10 cellular contexts compared by ENCODE assay signal in genomic region chr3:194484614-194485013, GRCh38. TPM values are rescaled to one million over a fixed set of nuclear protein-coding genes. Genes with fewer than 3 reads are reported as not detected.
DNase-seq lines count a peak whose midpoint lies in the region; ATAC-seq and TF ChIP-seq lines count a peak whose summit lies in the region.
"Had no signal": no experiment of that assay in that cellular context is flagged by ENCODE, and none has a peak within 500 bp of the region (broad histone marks: within the 10 kb centered on the region; RNA-seq: fewer than 3 reads in every experiment).

No MANE protein-coding gene starts in this region.

- BruUV-seq in MCF 10A (replicated peaks; lab: Mats Ljungman, UMichigan) = no TSS peak

- no peak for TF ChIP-seq CTCF in MCF 10A (IDR thresholded peaks at IDR 0.05; ENCODE audit: unreplicated experiment)
- no peak for TF ChIP-seq CTCF in breast epithelium (IDR thresholded peaks at IDR 0.05)
- TF ChIP-seq CTCF in VCaP (conservative IDR thresholded peaks at IDR 0.05) = no peak
- TF ChIP-seq CTCF in fibroblast of villous mesenchyme (IDR thresholded peaks at IDR 0.05; ENCODE audit: insufficient read depth, low read depth, low read length) = no peak
- TF ChIP-seq CTCF in thyroid gland (IDR thresholded peaks at IDR 0.05) = no peak

- ATAC-seq in GM19467 (IDR thresholded peaks at IDR 0.05; ENCODE audit: unreplicated experiment) = no peak

- no peaks in the 10 kb centered on the region for H3K4me1 ChIP-seq in breast epithelium
- peaks cover 45 to 71% of the 10 kb centered on the region in 2 donors for H3K4me1 ChIP-seq in thyroid gland

- intact Hi-C loops in MCF 10A (cut with micrococcal nuclease) = loop anchor here (1.0 kb wide), 1 partner anchor 109 kb away; no protein-coding TSS in a partner anchor
- intact Hi-C loops in breast epithelium (cut with DNase I; ENCODE audit: low total_unique reads) = loop anchor here (5.0 kb wide), 1 partner anchor 98 kb away; no protein-coding TSS in a partner anchor
- intact Hi-C loops in thyroid gland (cut with DNase I) = no loop called here

- TF ChIP-seq POLR2A in breast epithelium (IDR thresholded peaks at IDR 0.05) = no peak
- no peak for TF ChIP-seq POLR2A in thyroid gland (IDR thresholded peaks at IDR 0.05)

- peak overlapping the region in 1 of 2 donors; percentile 92 for H3K27ac ChIP-seq in breast epithelium
- H3K27ac ChIP-seq in VCaP = peak overlapping the region; percentile 93
- peak overlapping the region in 2 of 3 donors; percentile 79 to 95 for H3K27ac ChIP-seq in thyroid gland

- WGBS in thyroid gland, 2 donors = 92 to 93% methylated on average over 12 of the region's 12 CpGs

- H3K4me1 Mint-ChIP-seq in MCF 10A (ENCODE audit: insufficient read depth, unreplicated experiment) = peaks cover 37% of the 10 kb centered on the region

- no peak overlapping the region for H3K27ac Mint-ChIP-seq in MCF 10A (ENCODE audit: low read depth, unreplicated experiment)

- H3K27me3 ChIP-seq in breast epithelium (no peaks in the 10 kb centered on the region), thyroid gland (no peaks in the 10 kb centered on the region)

- POLR2A ChIA-PET in MCF 10A (lab: Yijun Ruan, JAX) = interaction anchor here (0.7 to 3.5 kb wide), 12 partner anchors 10 to 1538 kb away, joined by 3 to 31 read pairs (median 6); no protein-coding TSS in a partner anchor

- H3K4me3 Mint-ChIP-seq in MCF 10A (ENCODE audit: unreplicated experiment) = peak overlapping the region; percentile 86

- no peaks in the 10 kb centered on the region for H3K9me3 Mint-ChIP-seq in MCF 10A (ENCODE audit: unreplicated experiment)

- H3K36me3 Mint-ChIP-seq in MCF 10A (ENCODE audit: insufficient read depth, unreplicated experiment) = peaks cover 7% of the 10 kb centered on the region

- DNase-seq in MCF 10A (ENCODE audit: unreplicated experiment) = no peak
- DNase-seq in breast epithelium (ENCODE audit: low spot score in 2 of 2) = no peak
- DNase-seq in fibroblast of villous mesenchyme (ENCODE audit: low read depth) = no peak
- DNase-seq in thyroid gland = no peak
- no peak for DNase-seq in stimulated activated CD4-positive, alpha-beta T cell treated with anti-CD3 and anti-CD28 coated beads, Interleukin-1b, Interleukin-23, amount 100 ng/mL, for 48 hours
- DNase-seq in DMS153 treated with DMSO at 0.1 percent for 48 hours (lab: John Stamatoyannopoulos, UW; ENCODE audit: unreplicated experiment) = no peak
- DNase-seq: COR-L47, NCI-H526 had no signal

- CTCF ChIA-PET in MCF 10A (lab: Yijun Ruan, JAX) = interaction anchor here (0.6 to 3.7 kb wide), 4 partner anchors 9 to 199 kb away, joined by 3 to 32 read pairs (median 4); no protein-coding TSS in a partner anchor

- H3K27me3 Mint-ChIP-seq in MCF 10A (ENCODE audit: insufficient read depth, unreplicated experiment) = no peaks in the 10 kb centered on the region

- no peaks in the 10 kb centered on the region for H3K9me3 ChIP-seq in breast epithelium
- H3K9me3 ChIP-seq in thyroid gland = no peaks in the 10 kb centered on the region

- H3K36me3 ChIP-seq in breast epithelium = no peaks in the 10 kb centered on the region
- no peaks in the 10 kb centered on the region for H3K36me3 ChIP-seq in thyroid gland

- H3K4me3 ChIP-seq in breast epithelium = no peak overlapping the region
- H3K4me3 ChIP-seq in fibroblast of villous mesenchyme (ENCODE audit: low read depth, low read length) = peak overlapping the region; percentile 86
- peak overlapping the region in 1 of 3 donors; percentile 69 for H3K4me3 ChIP-seq in thyroid gland (replicated peaks in 1 of 3)

RNA-seq across cellular contexts. Expression of gene ATP13A3, which starts 2.2 kb away (rescaled TPM):
- total RNA-seq in MCF 10A (2022) (119 and 125 TPM in 2 replicates), breast epithelium (100 to 1,000 TPM; 132 to 170 (median 142) TPM), fibroblast of villous mesenchyme (190 and 228 TPM in 2 replicates), thyroid gland (100 to 1,000 TPM; 262 to 426 (median 341) TPM)
